Comparison of ENCODE assay signal across 8 cellular contexts in the genomic region with DNA sequence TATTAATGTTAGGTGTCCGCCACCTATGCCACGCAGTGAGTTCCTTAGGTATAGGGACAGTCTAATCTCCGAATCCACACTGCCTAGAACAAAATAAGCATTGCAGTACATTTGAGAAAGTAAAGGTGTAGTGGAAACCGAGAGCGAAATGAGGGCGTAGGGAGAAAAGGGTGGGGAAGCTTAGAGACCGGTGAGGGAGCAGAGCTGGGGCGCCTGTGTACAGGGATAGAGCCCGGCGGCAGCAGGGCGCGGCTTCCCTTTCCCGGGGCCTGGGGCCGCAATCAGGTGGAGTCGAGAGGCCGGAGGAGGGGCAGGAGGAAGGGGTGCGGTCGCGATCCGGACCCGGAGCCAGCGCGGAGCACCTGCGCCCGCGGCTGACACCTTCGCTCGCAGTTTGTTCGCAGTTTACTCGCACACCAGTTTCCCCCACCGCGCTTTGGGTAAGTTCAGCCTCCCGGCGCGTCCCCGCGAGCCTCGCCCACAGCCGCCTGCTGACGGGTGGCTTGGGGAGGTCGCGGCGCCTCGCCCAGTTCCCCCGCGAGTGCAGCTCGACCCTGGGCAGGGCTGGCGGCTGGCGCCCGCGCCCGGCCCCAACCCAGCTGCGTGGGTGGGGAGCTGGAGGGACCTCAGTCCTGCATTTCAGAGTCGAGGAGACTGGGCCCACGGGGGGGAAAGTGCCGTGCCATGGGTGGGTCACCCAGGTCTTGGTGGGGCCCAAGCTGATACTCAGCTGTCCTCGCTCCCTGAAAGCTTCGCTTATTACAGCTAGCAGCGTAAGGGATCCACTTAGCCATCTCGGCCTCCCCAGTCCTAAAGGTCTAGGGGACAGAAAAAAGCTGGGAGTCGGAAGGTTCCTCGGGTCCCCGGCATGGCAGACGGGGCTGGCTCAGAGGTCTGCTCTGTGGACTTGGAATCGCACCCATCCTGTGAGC. TPM values are rescaled to one million over a fixed set of nuclear protein-coding genes. Genes with fewer than 3 reads are reported as not detected.
DNase-seq lines count a peak whose midpoint lies in the region; ATAC-seq and TF ChIP-seq lines count a peak whose summit lies in the region.

A gene with protein sequence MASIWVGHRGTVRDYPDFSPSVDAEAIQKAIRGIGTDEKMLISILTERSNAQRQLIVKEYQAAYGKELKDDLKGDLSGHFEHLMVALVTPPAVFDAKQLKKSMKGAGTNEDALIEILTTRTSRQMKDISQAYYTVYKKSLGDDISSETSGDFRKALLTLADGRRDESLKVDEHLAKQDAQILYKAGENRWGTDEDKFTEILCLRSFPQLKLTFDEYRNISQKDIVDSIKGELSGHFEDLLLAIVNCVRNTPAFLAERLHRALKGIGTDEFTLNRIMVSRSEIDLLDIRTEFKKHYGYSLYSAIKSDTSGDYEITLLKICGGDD (plus strand): TSS at position 351 of the 932 bp plus-strand sequence. CDS start 2,704 bp downstream, outside the sequence.

- ATAC-seq in GM21786 (IDR thresholded peaks at IDR 0.05; ENCODE audit: unreplicated experiment) (peak; percentile 46), right lobe of liver (peak; percentile 52 to 64 (median 61)), GM21737 (IDR thresholded peaks at IDR 0.05; ENCODE audit: unreplicated experiment) (no peak), GM21723 (IDR thresholded peaks at IDR 0.05; ENCODE audit: unreplicated experiment) (no peak)
- peak; percentile 75 for ATAC-seq in stimulated activated naive CD8-positive, alpha-beta T cell treated with anti-CD3 and anti-CD28 coated beads, Interleukin-15, amount 100 ng/mL, for 72 hours

- WGBS in right lobe of liver (ENCODE audit: insufficient coverage, low coverage, low lambda C conversion rate, missing lambda C conversion rate), result 15% methylated on average over 22 of the region's 65 CpGs

- no peaks in the 10 kb centered on the region for H3K9me3 ChIP-seq in PC-9 (ENCODE audit: insufficient read depth, low read depth)
- no peaks in the 10 kb centered on the region for H3K9me3 ChIP-seq in right lobe of liver

- H3K27me3 Mint-ChIP-seq in stimulated activated naive CD8-positive, alpha-beta T cell treated with anti-CD3 and anti-CD28 coated beads, Interleukin-15, amount 100 ng/mL, for 72 hours, result peaks cover 37% of the 10 kb centered on the region

- H3K27me3 ChIP-seq in PC-9 (ENCODE audit: insufficient read depth, low read depth) (no peaks in the 10 kb centered on the region), right lobe of liver (peaks cover 0 to 16% of the 10 kb centered on the region in 2 donors)

- peak within 1 kb of the TSS; percentile 99 for H3K27ac ChIP-seq in PC-9
- peak within 1 kb of the TSS; percentile 43 to 56 (median 47) for H3K27ac ChIP-seq in right lobe of liver

- intact Hi-C loops in PC-9 (cut with micrococcal nuclease; ENCODE audit: unreplicated experiment) (loop anchor here (1.0 to 5.0 kb wide), 4 partner anchors 9 to 495 kb away; no protein-coding TSS in a partner anchor), right lobe of liver (cut with DNase I) (no loop called here)

- H3K9me3 Mint-ChIP-seq in stimulated activated naive CD8-positive, alpha-beta T cell treated with anti-CD3 and anti-CD28 coated beads, Interleukin-15, amount 100 ng/mL, for 72 hours, result no peaks in the 10 kb centered on the region

- POLR2A ChIA-PET in PC-9 (lab: Charles Lee; ENCODE audit: unreplicated experiment), result interaction anchor here (0.6 to 1.5 kb wide), 6 partner anchors 10 to 856 kb away, joined by 3 to 10 read pairs (median 5); a partner anchor contains a TSS

- H3K9me2 ChIP-seq in PC-9 (ENCODE audit: insufficient read depth), result no peaks in the 10 kb centered on the region

- peaks cover 35% of the 10 kb centered on the region for H3K79me2 ChIP-seq in PC-9 (ENCODE audit: low read depth)

- peaks cover 25% of the 10 kb centered on the region for H3F3A ChIP-seq in PC-9 (ENCODE audit: insufficient read depth, low read depth)

- CTCF ChIA-PET in PC-9 (lab: Charles Lee), result no interaction called here

- H4K20me1 ChIP-seq in PC-9 (ENCODE audit: insufficient read depth), result no peaks in the 10 kb centered on the region

- H3K4me3 ChIP-seq in PC-9 (peak within 1 kb of the TSS; percentile 88), right lobe of liver (peak within 1 kb of the TSS; percentile 22 to 48 (median 35))

- H2AFZ ChIP-seq in PC-9, result peak within 1 kb of the TSS; percentile 76

- peaks cover 47% of the 10 kb centered on the region for H3K4me1 ChIP-seq in PC-9 (replicated peaks; ENCODE audit: insufficient read depth)
- peaks cover 0 to 4% (median 0%) of the 10 kb centered on the region in 4 donors for H3K4me1 ChIP-seq in right lobe of liver

- peak within 1 kb of the TSS; percentile 93 for H3K4me2 ChIP-seq in PC-9

- peak within 1 kb of the TSS; percentile 88 to 93 for H3K4me3 Mint-ChIP-seq in stimulated activated naive CD8-positive, alpha-beta T cell treated with anti-CD3 and anti-CD28 coated beads, Interleukin-15, amount 100 ng/mL, for 72 hours

- TF ChIP-seq POLR2A in right lobe of liver (IDR thresholded peaks at IDR 0.05), result no peak

- peaks cover 13% of the 10 kb centered on the region for H3K4me1 Mint-ChIP-seq in stimulated activated naive CD8-positive, alpha-beta T cell treated with anti-CD3 and anti-CD28 coated beads, Interleukin-15, amount 100 ng/mL, for 72 hours

- no peak for TF ChIP-seq CTCF in PC-9 (conservative IDR thresholded peaks at IDR 0.05)
- no peak for TF ChIP-seq CTCF in right lobe of liver (IDR thresholded peaks at IDR 0.05)

- H3K36me3 ChIP-seq in PC-9 (ENCODE audit: low read depth) (peaks cover 21% of the 10 kb centered on the region), right lobe of liver (no peaks in the 10 kb centered on the region)

- BruUV-seq in PC-9 (replicated peaks; lab: Mats Ljungman, UMichigan), result TSS peak; percentile 67

- H3K27ac Mint-ChIP-seq in stimulated activated naive CD8-positive, alpha-beta T cell treated with anti-CD3 and anti-CD28 coated beads, Interleukin-15, amount 100 ng/mL, for 72 hours, result peak within 1 kb of the TSS; percentile 57 to 97

- DNase-seq in CMK (ENCODE audit: low read depth) (peak; percentile 52), PC-9 (peak; percentile 51 to 72), dermis blood vessel endothelial cell (peak; percentile 55), right lobe of liver (peak; percentile 34 to 71 (median 56))
- DNase-seq in stimulated activated naive CD8-positive, alpha-beta T cell treated with anti-CD3 and anti-CD28 coated beads, Interleukin-15, amount 100 ng/mL, for 72 hours, result peak; percentile 40 to 47

RNA-seq across cellular contexts. Expression of the gene that starts here (rescaled TPM):
- total RNA-seq in PC-9 (2021) (139 and 140 TPM in 2 replicates), dermis blood vessel endothelial cell (60.6 and 67.4 TPM in 2 replicates), right lobe of liver (1 to 10 TPM in 5 of 6 experiments, under 1 TPM in 1; 0.95 to 3.4 (median 2.0) TPM)

Comparison
In these comparisons a context has a peak if more than half of its experiments do, and no peak if none do; other contexts are left out.
1. RNA of the gene that starts here (total RNA-seq): 139 to 140 TPM in PC-9 and 60.6 to 67.4 TPM in dermis blood vessel endothelial cell; 0.95 to 3.4 TPM in right lobe of liver; every median in the first group is over 10 times any median in the second.
2. ATAC-seq: peak in GM21786 (single experiment), right lobe of liver (4 of 4) and stimulated activated naive CD8-positive, alpha-beta T cell treated with anti-CD3 and anti-CD28 coated beads, Interleukin-15, amount 100 ng/mL, for 72 hours (single experiment); none in GM21737 (single experiment) and GM21723 (single experiment).
3. Peak in every context shown above with its lines, with median percentiles within 50 percentile points of each other: DNase-seq.